Comparison of ENCODE assay signal across 16 cellular contexts in genomic region chr4:38243385-38244053, GRCh38.
DNase-seq lines count a peak whose midpoint lies in the region; ATAC-seq and TF ChIP-seq lines count a peak whose summit lies in the region.
"Had no signal": no experiment of that assay in that cellular context is flagged by ENCODE, and none has a peak within 500 bp of the region (broad histone marks: within the 10 kb centered on the region; RNA-seq: fewer than 3 reads in every experiment).

No MANE protein-coding gene starts in this region.

- H3K9me3 Mint-ChIP-seq in activated CD4-positive, alpha-beta T cell treated with anti-CD3 and anti-CD28 coated beads for 36 hours (ENCODE audit: low read depth): no peaks in the 10 kb centered on the region

- no peak overlapping the region for H2AFZ ChIP-seq in mammary epithelial cell (ENCODE audit: low read depth, low read length)
- H2AFZ ChIP-seq: parathyroid adenoma had no signal

- no peaks in the 10 kb centered on the region for H3K4me1 ChIP-seq in rectal smooth muscle tissue (ENCODE audit: control insufficient read depth, insufficient read depth, low read length)
- H3K4me1 ChIP-seq in mammary epithelial cell (ENCODE audit: insufficient read depth, low read length): peaks cover 4% of the 10 kb centered on the region
- H3K4me1 ChIP-seq: parathyroid adenoma had no signal

- H3K4me3 ChIP-seq in fibroblast of pulmonary artery (replicated peaks; ENCODE audit: low read depth, low read length) (no peak overlapping the region), rectal smooth muscle tissue (ENCODE audit: low read length) (peak overlapping the region; percentile 19), mammary epithelial cell (replicated peaks in 1 of 3; ENCODE audit: insufficient read depth in 1 of 3, low read depth in 2 of 3, low read length in 3 of 3) (no peak overlapping the region)
- H3K4me3 ChIP-seq: thoracic aorta had no signal

- in situ Hi-C loops in mammary epithelial cell (cut with MboI; ENCODE audit: low sequenced_read_pairs in 2 of 2): no loop called here

- BruUV-seq in mammary epithelial cell (replicated peaks; lab: Mats Ljungman, UMichigan): no TSS peak

- H3K79me2 ChIP-seq in mammary epithelial cell (ENCODE audit: insufficient read depth, low read length): no peaks in the 10 kb centered on the region
- H3K79me2 ChIP-seq: parathyroid adenoma had no signal

- peaks cover 19% of the 10 kb centered on the region for H3K4me1 Mint-ChIP-seq in activated CD4-positive, alpha-beta T cell treated with anti-CD3 and anti-CD28 coated beads for 36 hours

- ATAC-seq in activated CD4-positive, alpha-beta T cell treated with anti-CD3 and anti-CD28 coated beads for 36 hours: peak; percentile 44

- H3K27me3 ChIP-seq in rectal smooth muscle tissue (ENCODE audit: control insufficient read depth, insufficient read depth, low read length): no peaks in the 10 kb centered on the region
- H3K27me3 ChIP-seq in mammary epithelial cell (ENCODE audit: insufficient read depth, low read length): no peaks in the 10 kb centered on the region

- H3K4me2 ChIP-seq in mammary epithelial cell (ENCODE audit: insufficient read depth, low read depth, low read length): no peak overlapping the region

- H3K36me3 ChIP-seq in rectal smooth muscle tissue (ENCODE audit: control insufficient read depth, insufficient read depth, low read length): no peaks in the 10 kb centered on the region
- H3K36me3 ChIP-seq in mammary epithelial cell (ENCODE audit: insufficient read depth, low read length): no peaks in the 10 kb centered on the region
- H3K36me3 ChIP-seq: thoracic aorta had no signal

- DNase-seq in activated CD4-positive, alpha-beta T cell treated with anti-CD3 and anti-CD28 coated beads for 36 hours: no peak
- DNase-seq in activated CD4-positive, alpha-beta T cell treated with anti-CD3 and anti-CD28 coated beads for 1 hour: no peak
- DNase-seq in RPMI7951 (ENCODE audit: low read depth) (peak; percentile 11), fibroblast of pulmonary artery (ENCODE audit: low read depth) (peak; percentile 10), posterior cingulate gyrus (no peak), DMS79 (lab: John Stamatoyannopoulos, UW) (no peak), mammary epithelial cell (no peak)
- DNase-seq: activated CD8-positive, alpha-beta memory T cell treated with anti-CD3 and anti-CD28 coated beads for 24 hours; DMS 273 treated with DMSO at 0.1 percent for 48 hours; NCI-H1105; NCI-H526 treated with DMSO at 0.1 percent for 48 hours had no signal

- H3K27me3 Mint-ChIP-seq in activated CD4-positive, alpha-beta T cell treated with anti-CD3 and anti-CD28 coated beads for 36 hours: no peaks in the 10 kb centered on the region
- H3K27me3 Mint-ChIP-seq: activated naive CD8-positive, alpha-beta T cell had no signal

- H3K9me3 ChIP-seq in mammary epithelial cell (replicated peaks; ENCODE audit: insufficient read depth, low read length): no peaks in the 10 kb centered on the region
- H3K9me3 ChIP-seq: thoracic aorta had no signal

- H3K27ac ChIP-seq in rectal smooth muscle tissue (ENCODE audit: low read depth, low read length) (no peak overlapping the region), mammary epithelial cell (ENCODE audit: insufficient read depth, low read depth, low read length) (no peak overlapping the region)
- H3K27ac ChIP-seq: parathyroid adenoma, thoracic aorta had no signal

- H3K9ac ChIP-seq in rectal smooth muscle tissue (ENCODE audit: low read length) (no peak overlapping the region), mammary epithelial cell (ENCODE audit: insufficient read depth, low read length) (no peak overlapping the region)
- H3K9ac ChIP-seq: parathyroid adenoma had no signal

- H3K36me3 Mint-ChIP-seq in activated CD4-positive, alpha-beta T cell treated with anti-CD3 and anti-CD28 coated beads for 36 hours (ENCODE audit: low read depth): no peaks in the 10 kb centered on the region

- intact Hi-C loops in activated CD4-positive, alpha-beta T cell treated with anti-CD3 and anti-CD28 coated beads for 36 hours (cut with DNase I, micrococcal nuclease): no loop called here
- intact Hi-C loops in posterior cingulate gyrus (cut with DNase I) (no loop called here), mammary epithelial cell (cut with micrococcal nuclease) (no loop called here)

- POLR2A ChIA-PET in activated CD4-positive, alpha-beta T cell treated with anti-CD3 and anti-CD28 coated beads for 36 hours (lab: Charles Lee): no interaction called here

- no peak overlapping the region for H3K27ac Mint-ChIP-seq in activated CD4-positive, alpha-beta T cell treated with anti-CD3 and anti-CD28 coated beads for 36 hours
- H3K27ac Mint-ChIP-seq: activated naive CD8-positive, alpha-beta T cell; memory B cell had no signal

- dilution Hi-C loops in mammary epithelial cell (cut with HindIII; ENCODE audit: low sequenced_read_pairs): no loop called here

- CTCF ChIA-PET in activated CD4-positive, alpha-beta T cell treated with anti-CD3 and anti-CD28 coated beads for 36 hours (lab: Charles Lee): interaction anchor here (1.9 kb wide), 1 partner anchor 64 kb away, joined by 10 read pairs; no protein-coding TSS in a partner anchor
- CTCF ChIA-PET in mammary epithelial cell (lab: Charles Lee; ENCODE audit: low non-redundant PET): no interaction called here

- TF ChIP-seq CTCF in fibroblast of pulmonary artery (IDR thresholded peaks at IDR 0.05; ENCODE audit: low read length, missing control alignments): no peak
- no peak for TF ChIP-seq CTCF in mammary epithelial cell (conservative IDR thresholded peaks at IDR 0.05 in 1 of 2, IDR thresholded peaks at IDR 0.05 in 1 of 2; ENCODE audit: extremely low read depth in 1 of 2, insufficient read depth in 1 of 2, low read depth in 1 of 2, low read length in 2 of 2)

- H4K20me1 ChIP-seq in mammary epithelial cell (ENCODE audit: insufficient read depth, low read length): no peaks in the 10 kb centered on the region

- H3K4me3 Mint-ChIP-seq in activated CD4-positive, alpha-beta T cell treated with anti-CD3 and anti-CD28 coated beads for 36 hours: no peak overlapping the region
- H3K4me3 Mint-ChIP-seq: activated naive CD8-positive, alpha-beta T cell; memory B cell had no signal

- WGBS in mammary epithelial cell (ENCODE audit: low coverage, missing lambda C conversion rate): 84% methylated on average over 6 of the region's 6 CpGs

Comparison
In these comparisons a context has a peak if more than half of its experiments do, and no peak if none do; other contexts are left out.
1. DNase-seq: peak in RPMI7951 (single experiment) and fibroblast of pulmonary artery (single experiment); none in activated CD4-positive, alpha-beta T cell treated with anti-CD3 and anti-CD28 coated beads for 36 hours (single experiment), activated CD4-positive, alpha-beta T cell treated with anti-CD3 and anti-CD28 coated beads for 1 hour (single experiment), posterior cingulate gyrus (0 of 10), DMS79 (single experiment) and mammary epithelial cell (single experiment).